In the genomic region with DNA sequence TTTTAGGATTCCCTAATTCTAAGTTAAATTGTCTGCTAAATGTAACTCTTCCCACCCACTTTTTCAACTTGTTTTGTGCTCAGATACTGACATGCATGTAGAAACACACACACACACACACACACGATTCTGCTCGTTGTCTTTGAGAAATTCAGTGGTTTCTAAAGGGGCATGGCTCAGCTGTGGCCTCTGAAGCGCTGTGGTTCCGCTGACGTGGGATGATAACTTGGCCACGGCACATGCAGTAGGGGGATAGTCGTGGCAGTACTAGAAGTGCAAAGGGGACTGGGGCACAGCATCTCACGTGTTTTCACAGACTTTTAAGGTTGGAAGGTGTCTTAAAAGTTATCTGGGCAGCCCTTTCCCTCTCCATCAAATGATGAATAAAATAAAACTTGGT, we compare ENCODE assay signal across 16 cellular contexts. TPM values are rescaled to one million over a fixed set of nuclear protein-coding genes. Genes with fewer than 3 reads are reported as not detected.
DNase-seq lines count a peak whose midpoint lies in the region; ATAC-seq and TF ChIP-seq lines count a peak whose summit lies in the region.
"Had no signal": no experiment of that assay in that cellular context is flagged by ENCODE, and none has a peak within 500 bp of the region (broad histone marks: within the 10 kb centered on the region; RNA-seq: fewer than 3 reads in every experiment).

No MANE protein-coding gene starts in this region.

- H3K4me1 ChIP-seq in naive thymus-derived CD4-positive, alpha-beta T cell (ENCODE audit: control insufficient read depth in 2 of 2, insufficient read depth in 2 of 2, low read length in 2 of 2): peaks cover 0 to 22% of the 10 kb centered on the region in 2 donors
- no peaks in the 10 kb centered on the region for H3K4me1 ChIP-seq in PC-9 (replicated peaks; ENCODE audit: insufficient read depth)
- H3K4me1 ChIP-seq: HAP-1 had no signal

- POLR2A ChIA-PET in T-cell (lab: Charles Lee) (interaction anchor here in 1 of 2 donors (0.6 kb wide), 1 partner anchor 212 kb away, joined by 3 read pairs; no protein-coding TSS in a partner anchor), PC-9 (lab: Charles Lee; ENCODE audit: unreplicated experiment) (no interaction called here)
- POLR2A ChIA-PET in naive thymus-derived CD4-positive, alpha-beta T cell (lab: Charles Lee): interaction anchor here (0.7 to 1.7 kb wide), 4 partner anchors 9 to 300 kb away, joined by 4 to 7 read pairs (median 4); partner anchors contain the start of gene CASP10

- peaks cover 17% of the 10 kb centered on the region for H3K36me3 Mint-ChIP-seq in activated naive CD8-positive, alpha-beta T cell
- peaks cover 31% of the 10 kb centered on the region for H3K36me3 Mint-ChIP-seq in activated naive CD8-positive, alpha-beta T cell treated with anti-CD3 and anti-CD28 coated beads, Interleukin-2, amount 50 U/mL, for 24 hours (ENCODE audit: low read depth)
- H3K36me3 Mint-ChIP-seq in T-cell: peaks cover 42% of the 10 kb centered on the region
- H3K36me3 Mint-ChIP-seq in naive thymus-derived CD4-positive, alpha-beta T cell: peaks cover 15 to 44% (median 31%) of the 10 kb centered on the region in 5 donors
- H3K36me3 Mint-ChIP-seq in progenitor cell of endocrine pancreas (ENCODE audit: insufficient read depth): peaks cover 5% of the 10 kb centered on the region

- no peak overlapping the region for H2AFZ ChIP-seq in PC-9

- peaks cover 42% of the 10 kb centered on the region for H3K4me1 Mint-ChIP-seq in activated naive CD8-positive, alpha-beta T cell (ENCODE audit: low read depth)
- H3K4me1 Mint-ChIP-seq in activated naive CD8-positive, alpha-beta T cell treated with anti-CD3 and anti-CD28 coated beads, Interleukin-2, amount 50 U/mL, for 24 hours: peaks cover 17% of the 10 kb centered on the region
- H3K4me1 Mint-ChIP-seq in T-cell (peaks cover 38 to 53% (median 46%) of the 10 kb centered on the region in 3 donors), progenitor cell of endocrine pancreas (ENCODE audit: low read depth) (peaks cover 11% of the 10 kb centered on the region)
- H3K4me1 Mint-ChIP-seq in naive thymus-derived CD4-positive, alpha-beta T cell: peaks cover 22 to 71% (median 66%) of the 10 kb centered on the region in 7 donors

- no peak for TF ChIP-seq CTCF in progenitor cell of endocrine pancreas (IDR thresholded peaks at IDR 0.05; ENCODE audit: unreplicated experiment)
- no peak for TF ChIP-seq CTCF in PC-9 (conservative IDR thresholded peaks at IDR 0.05)

- H3K4me2 ChIP-seq in PC-9: no peak overlapping the region
- H3K4me2 ChIP-seq: BLaER1 had no signal

- DNase-seq in activated naive CD8-positive, alpha-beta T cell treated with anti-CD3 and anti-CD28 coated beads, Interleukin-2, amount 50 U/mL, for 24 hours: no peak
- DNase-seq in T-cell (peak in 4 of 34 experiments; percentile 9 to 13 (median 12)), progenitor cell of endocrine pancreas (ENCODE audit: low spot score, unreplicated experiment) (no peak), NCI-H524 treated with DMSO at 0.1 percent for 48 hours (lab: John Stamatoyannopoulos, UW) (no peak), PC-9 (no peak)
- no peak for DNase-seq in naive thymus-derived CD4-positive, alpha-beta T cell
- no peak for DNase-seq in stimulated activated CD4-positive, alpha-beta T cell treated with anti-CD3 and anti-CD28 coated beads, Interleukin-4, amount 100 ng/mL, for 24 hours
- DNase-seq: 8988T, AML-193, Calu3, DMS 273 treated with DMSO at 0.1 percent for 48 hours, GOT3 had no signal

- H3K27ac Mint-ChIP-seq in activated naive CD8-positive, alpha-beta T cell: peak overlapping the region; percentile 30
- no peak overlapping the region for H3K27ac Mint-ChIP-seq in activated naive CD8-positive, alpha-beta T cell treated with anti-CD3 and anti-CD28 coated beads, Interleukin-2, amount 50 U/mL, for 24 hours
- H3K27ac Mint-ChIP-seq in T-cell (peak overlapping the region; percentile 55 to 66), progenitor cell of endocrine pancreas (peak overlapping the region; percentile 62)
- H3K27ac Mint-ChIP-seq in naive thymus-derived CD4-positive, alpha-beta T cell: peak overlapping the region in 7 of 9 donors; percentile 71 to 87 (median 78)

- H3K9me2 ChIP-seq in PC-9 (ENCODE audit: insufficient read depth): no peaks in the 10 kb centered on the region

- H3K27me3 ChIP-seq in naive thymus-derived CD4-positive, alpha-beta T cell (ENCODE audit: control insufficient read depth in 2 of 2, insufficient read depth in 2 of 2, low read length in 2 of 2): no peaks in the 10 kb centered on the region
- no peaks in the 10 kb centered on the region for H3K27me3 ChIP-seq in PC-9 (ENCODE audit: insufficient read depth, low read depth)
- H3K27me3 ChIP-seq: BLaER1 had no signal

- peaks cover under 1 to 51% (median 18%) of the 10 kb centered on the region in 3 experiments for H3K36me3 ChIP-seq in naive thymus-derived CD4-positive, alpha-beta T cell (ENCODE audit: control insufficient read depth in 2 of 3, insufficient read depth in 3 of 3, low read length in 3 of 3)
- no peaks in the 10 kb centered on the region for H3K36me3 ChIP-seq in PC-9 (ENCODE audit: low read depth)
- H3K36me3 ChIP-seq: HAP-1 had no signal

- H3K27ac ChIP-seq in naive thymus-derived CD4-positive, alpha-beta T cell (ENCODE audit: low read depth, low read length): no peak overlapping the region
- H3K27ac ChIP-seq in PC-9: no peak overlapping the region
- H3K27ac ChIP-seq: BLaER1 had no signal

- no peak overlapping the region for H3K4me3 Mint-ChIP-seq in activated naive CD8-positive, alpha-beta T cell
- H3K4me3 Mint-ChIP-seq in activated naive CD8-positive, alpha-beta T cell treated with anti-CD3 and anti-CD28 coated beads, Interleukin-2, amount 50 U/mL, for 24 hours: no peak overlapping the region
- H3K4me3 Mint-ChIP-seq in T-cell (no peak overlapping the region), progenitor cell of endocrine pancreas (ENCODE audit: low read depth) (no peak overlapping the region)
- peak overlapping the region in 1 of 10 donors; percentile 25 for H3K4me3 Mint-ChIP-seq in naive thymus-derived CD4-positive, alpha-beta T cell

- intact Hi-C loops in naive thymus-derived CD4-positive, alpha-beta T cell (cut with micrococcal nuclease): no loop called here
- intact Hi-C loops in PC-9 (cut with micrococcal nuclease; ENCODE audit: unreplicated experiment): no loop called here

- no peak overlapping the region for H3K4me3 ChIP-seq in naive thymus-derived CD4-positive, alpha-beta T cell (ENCODE audit: low read length)
- no peak overlapping the region for H3K4me3 ChIP-seq in PC-9
- H3K4me3 ChIP-seq: BLaER1, GM12878, HAP-1 had no signal

- H3K27me3 Mint-ChIP-seq in activated naive CD8-positive, alpha-beta T cell: no peaks in the 10 kb centered on the region
- H3K27me3 Mint-ChIP-seq in activated naive CD8-positive, alpha-beta T cell treated with anti-CD3 and anti-CD28 coated beads, Interleukin-2, amount 50 U/mL, for 24 hours: no peaks in the 10 kb centered on the region
- H3K27me3 Mint-ChIP-seq in T-cell (no peaks in the 10 kb centered on the region), progenitor cell of endocrine pancreas (no peaks in the 10 kb centered on the region)
- no peaks in the 10 kb centered on the region for H3K27me3 Mint-ChIP-seq in naive thymus-derived CD4-positive, alpha-beta T cell

- ATAC-seq in activated naive CD8-positive, alpha-beta T cell treated with anti-CD3 and anti-CD28 coated beads, Interleukin-2, amount 50 U/mL, for 24 hours: no peak
- no peak for ATAC-seq in T-cell (replicated peaks in 1 of 4)
- no peak for ATAC-seq in naive thymus-derived CD4-positive, alpha-beta T cell
- ATAC-seq: GM12878 had no signal

- no peaks in the 10 kb centered on the region for H3F3A ChIP-seq in PC-9 (ENCODE audit: insufficient read depth, low read depth)

- no peaks in the 10 kb centered on the region for H4K20me1 ChIP-seq in PC-9 (ENCODE audit: insufficient read depth)
- H4K20me1 ChIP-seq: BLaER1 had no signal

- H3K9me3 ChIP-seq in naive thymus-derived CD4-positive, alpha-beta T cell (ENCODE audit: control insufficient read depth in 2 of 3, low read length in 3 of 3): no peaks in the 10 kb centered on the region
- H3K9me3 ChIP-seq in PC-9 (ENCODE audit: insufficient read depth, low read depth): no peaks in the 10 kb centered on the region
- H3K9me3 ChIP-seq: HAP-1 had no signal

- H3K9me3 Mint-ChIP-seq in activated naive CD8-positive, alpha-beta T cell (ENCODE audit: low read depth): no peaks in the 10 kb centered on the region
- H3K9me3 Mint-ChIP-seq in activated naive CD8-positive, alpha-beta T cell treated with anti-CD3 and anti-CD28 coated beads, Interleukin-2, amount 50 U/mL, for 24 hours: no peaks in the 10 kb centered on the region
- H3K9me3 Mint-ChIP-seq in T-cell (no peaks in the 10 kb centered on the region), progenitor cell of endocrine pancreas (ENCODE audit: low read depth) (no peaks in the 10 kb centered on the region)
- no peaks in the 10 kb centered on the region for H3K9me3 Mint-ChIP-seq in naive thymus-derived CD4-positive, alpha-beta T cell

- BruUV-seq in PC-9 (replicated peaks; lab: Mats Ljungman, UMichigan): no TSS peak

- CTCF ChIA-PET in T-cell (lab: Charles Lee) (interaction anchor here (0.6 to 2.0 kb wide), 3 partner anchors 9 to 31 kb away, joined by 3 to 10 read pairs (median 5); partner anchors contain the start of gene CASP10 (in 1 of the 2)), PC-9 (lab: Charles Lee) (interaction anchor here (0.7 kb wide), 1 partner anchor 295 kb away, joined by 3 read pairs; no protein-coding TSS in a partner anchor)
- CTCF ChIA-PET in naive thymus-derived CD4-positive, alpha-beta T cell (lab: Charles Lee): interaction anchor here (3.3 kb wide), 1 partner anchor 31 kb away, joined by 16 read pairs; no protein-coding TSS in a partner anchor

- no peaks in the 10 kb centered on the region for H3K79me2 ChIP-seq in PC-9 (ENCODE audit: low read depth)

RNA-seq across cellular contexts. Expression of gene CASP10, which starts 18.4 kb away (rescaled TPM):
- total RNA-seq in T-cell: 10 to 100 TPM; 23.3 to 46.4 (median 29.2) TPM
- 10 to 100 TPM; 29.0 to 49.8 (median 42.9) TPM for total RNA-seq in naive thymus-derived CD4-positive, alpha-beta T cell
- polyA plus RNA-seq in naive thymus-derived CD4-positive, alpha-beta T cell: 10 to 100 TPM; 15.9 to 18.9 TPM
- total RNA-seq in progenitor cell of endocrine pancreas: 9.0 and 9.9 TPM in 2 replicates
- 15.2 and 16.9 TPM in 2 replicates for total RNA-seq in PC-9 (2021)

RNA-seq across cellular contexts. Expression of gene CASP8, which starts 59.0 kb away (rescaled TPM):
- total RNA-seq in T-cell: 100 to 1,000 TPM; 116 to 306 (median 255) TPM
- 100 to 1,000 TPM in 3 of 5 experiments, 10 to 100 TPM in 2; 84.9 to 159 (median 150) TPM for total RNA-seq in naive thymus-derived CD4-positive, alpha-beta T cell
- 10 to 100 TPM; 38.9 to 78.1 TPM for polyA plus RNA-seq in naive thymus-derived CD4-positive, alpha-beta T cell
- 2.8 and 5.0 TPM in 2 replicates for total RNA-seq in progenitor cell of endocrine pancreas
- total RNA-seq in PC-9 (2021): 42.4 and 48.2 TPM in 2 replicates
